Comparison of ENCODE assay signal across 10 cellular contexts in the genomic region with DNA sequence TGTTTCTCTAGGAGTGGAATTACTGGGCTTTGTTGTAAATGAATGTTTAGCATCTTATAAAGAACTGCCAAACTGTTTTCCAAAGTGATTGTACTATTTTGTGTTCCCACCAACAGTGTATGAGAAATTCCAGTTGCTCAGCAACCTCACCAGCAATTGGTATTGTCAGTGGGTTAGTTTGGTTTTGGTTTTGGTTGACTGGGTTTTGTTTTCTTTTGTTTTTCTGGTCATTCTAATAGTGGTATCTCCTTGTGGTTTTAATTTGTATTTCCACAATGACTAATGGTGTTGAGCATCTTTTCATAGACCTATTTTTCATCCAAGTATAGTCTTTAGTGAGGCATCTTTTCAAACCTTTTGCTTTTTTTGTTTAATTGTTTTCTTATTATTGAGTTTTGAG. TPM values are rescaled to one million over a fixed set of nuclear protein-coding genes. Genes with fewer than 3 reads are reported as not detected.
DNase-seq lines count a peak whose midpoint lies in the region; ATAC-seq, FAIRE-seq and TF ChIP-seq lines count a peak whose summit lies in the region.
"Had no signal": no experiment of that assay in that cellular context is flagged by ENCODE, and none has a peak within 500 bp of the region (broad histone marks: within the 10 kb centered on the region; RNA-seq: fewer than 3 reads in every experiment).

No MANE protein-coding gene starts in this region.

- H3K27me3 Mint-ChIP-seq in activated CD4-positive, alpha-beta T cell treated with anti-CD3 and anti-CD28 coated beads, Interleukin-2, amount 10 ng/mL, durations not matched to agents 24 days and 14 days, result peaks cover 4% of the 10 kb centered on the region
- H3K27me3 Mint-ChIP-seq in astrocyte (ENCODE audit: low read depth, unreplicated experiment), result no peaks in the 10 kb centered on the region

- peaks cover 34% of the 10 kb centered on the region for H3K4me1 Mint-ChIP-seq in activated CD4-positive, alpha-beta T cell treated with anti-CD3 and anti-CD28 coated beads, Interleukin-2, amount 10 ng/mL, durations not matched to agents 24 days and 14 days
- H3K4me1 Mint-ChIP-seq in astrocyte (ENCODE audit: low read depth, unreplicated experiment), result peaks cover 48% of the 10 kb centered on the region
- peaks cover 33% of the 10 kb centered on the region for H3K4me1 Mint-ChIP-seq in stimulated activated effector memory CD8-positive, alpha-beta T cell treated with anti-CD3 and anti-CD28 coated beads, Interleukin-12 subunit alpha, Interleukin-12 subunit beta, amount 100 ng/mL, for 72 hours

- FAIRE-seq in astrocyte (lab: Jason Lieb, UNC) (peak; percentile 62), D721Med (lab: Jason Lieb, UNC) (no peak)

- H3K36me3 Mint-ChIP-seq in activated CD4-positive, alpha-beta T cell treated with anti-CD3 and anti-CD28 coated beads, Interleukin-2, amount 10 ng/mL, durations not matched to agents 24 days and 14 days (ENCODE audit: low read depth), result peaks cover 5% of the 10 kb centered on the region
- no peaks in the 10 kb centered on the region for H3K36me3 Mint-ChIP-seq in astrocyte (ENCODE audit: low read depth, unreplicated experiment)
- peaks cover 7% of the 10 kb centered on the region for H3K36me3 Mint-ChIP-seq in stimulated activated effector memory CD8-positive, alpha-beta T cell treated with anti-CD3 and anti-CD28 coated beads, Interleukin-12 subunit alpha, Interleukin-12 subunit beta, amount 100 ng/mL, for 72 hours

- H4K20me1 ChIP-seq in astrocyte (ENCODE audit: insufficient read depth, low read length), result no peaks in the 10 kb centered on the region
- H4K20me1 ChIP-seq: BLaER1 had no signal

- peak; percentile 69 for DNase-seq in activated CD4-positive, alpha-beta T cell treated with anti-CD3 and anti-CD28 coated beads, Interleukin-2, amount 10 ng/mL, durations not matched to agents 24 days and 14 days
- no peak for DNase-seq in activated CD4-positive, alpha-beta T cell treated with anti-CD3 and anti-CD28 coated beads for 4 hours
- DNase-seq in astrocyte (ENCODE audit: low read depth) (peak; percentile 88), dermis blood vessel endothelial cell (no peak), D721Med (ENCODE audit: insufficient read length, low spot score) (no peak)
- no peak for DNase-seq in stimulated activated effector memory CD8-positive, alpha-beta T cell treated with anti-CD3 and anti-CD28 coated beads, Interleukin-12 subunit alpha, Interleukin-12 subunit beta, amount 100 ng/mL, for 72 hours (ENCODE audit: low spot score in 2 of 2)
- DNase-seq in activated CD4-positive, alpha-beta T cell treated with anti-CD3 and anti-CD28 coated beads, Interleukin-2, amount 50 U/mL, for 1 hour, result no peak

- H3K9me3 Mint-ChIP-seq in activated CD4-positive, alpha-beta T cell treated with anti-CD3 and anti-CD28 coated beads, Interleukin-2, amount 10 ng/mL, durations not matched to agents 24 days and 14 days, result no peaks in the 10 kb centered on the region
- no peaks in the 10 kb centered on the region for H3K9me3 Mint-ChIP-seq in astrocyte (ENCODE audit: unreplicated experiment)
- no peaks in the 10 kb centered on the region for H3K9me3 Mint-ChIP-seq in stimulated activated effector memory CD8-positive, alpha-beta T cell treated with anti-CD3 and anti-CD28 coated beads, Interleukin-12 subunit alpha, Interleukin-12 subunit beta, amount 100 ng/mL, for 72 hours

- peak overlapping the region; percentile 19 for H3K27ac ChIP-seq in astrocyte (ENCODE audit: low read depth, low read length)
- H3K27ac ChIP-seq: BLaER1, neutrophil had no signal

- H3K9me3 ChIP-seq in astrocyte (ENCODE audit: insufficient read depth, low read depth, low read length), result no peaks in the 10 kb centered on the region
- H3K9me3 ChIP-seq: BLaER1, neutrophil had no signal

- peak overlapping the region; percentile 53 for H3K9ac ChIP-seq in astrocyte (ENCODE audit: low read length)
- H3K9ac ChIP-seq: BLaER1 had no signal

- peak overlapping the region; percentile 69 for H3K27ac Mint-ChIP-seq in activated CD4-positive, alpha-beta T cell treated with anti-CD3 and anti-CD28 coated beads, Interleukin-2, amount 10 ng/mL, durations not matched to agents 24 days and 14 days
- H3K27ac Mint-ChIP-seq in astrocyte (ENCODE audit: unreplicated experiment), result peak overlapping the region; percentile 23
- peak overlapping the region; percentile 65 for H3K27ac Mint-ChIP-seq in stimulated activated effector memory CD8-positive, alpha-beta T cell treated with anti-CD3 and anti-CD28 coated beads, Interleukin-12 subunit alpha, Interleukin-12 subunit beta, amount 100 ng/mL, for 72 hours

- peak; percentile 88 for ATAC-seq in HG03095 (IDR thresholded peaks at IDR 0.05; ENCODE audit: unreplicated experiment)
- ATAC-seq in stimulated activated effector memory CD8-positive, alpha-beta T cell treated with anti-CD3 and anti-CD28 coated beads, Interleukin-12 subunit alpha, Interleukin-12 subunit beta, amount 100 ng/mL, for 72 hours, result peak; percentile 90

- intact Hi-C loops in activated CD4-positive, alpha-beta T cell treated with anti-CD3 and anti-CD28 coated beads, Interleukin-2, amount 10 ng/mL, durations not matched to agents 24 days and 14 days (cut with micrococcal nuclease), result loop anchor here (1.0 to 5.0 kb wide), 3 partner anchors 15 to 245 kb away; no protein-coding TSS in a partner anchor

- no peaks in the 10 kb centered on the region for H3K36me3 ChIP-seq in astrocyte (ENCODE audit: insufficient read depth, low read length)
- H3K36me3 ChIP-seq: BLaER1, neutrophil had no signal

- H3K4me3 ChIP-seq in astrocyte (ENCODE audit: insufficient read depth, low read depth, low read length), result no peak overlapping the region
- H3K4me3 ChIP-seq: BLaER1 had no signal

- no peak overlapping the region for H3K4me3 Mint-ChIP-seq in activated CD4-positive, alpha-beta T cell treated with anti-CD3 and anti-CD28 coated beads, Interleukin-2, amount 10 ng/mL, durations not matched to agents 24 days and 14 days
- no peak overlapping the region for H3K4me3 Mint-ChIP-seq in astrocyte (ENCODE audit: unreplicated experiment)
- peak overlapping the region; percentile 5 for H3K4me3 Mint-ChIP-seq in stimulated activated effector memory CD8-positive, alpha-beta T cell treated with anti-CD3 and anti-CD28 coated beads, Interleukin-12 subunit alpha, Interleukin-12 subunit beta, amount 100 ng/mL, for 72 hours

- TF ChIP-seq CTCF in astrocyte (IDR thresholded peaks at IDR 0.05; ENCODE audit: insufficient read depth, low read depth, low read length) (no peak), D721Med (IDR thresholded peaks at IDR 0.05; ENCODE audit: insufficient read depth, missing control alignments) (no peak)

- peaks cover 19% of the 10 kb centered on the region for H3K4me1 ChIP-seq in astrocyte (ENCODE audit: insufficient read depth, low read length)

- no peaks in the 10 kb centered on the region for H3K79me2 ChIP-seq in astrocyte (ENCODE audit: insufficient read depth, low read length)

- no peak overlapping the region for H2AFZ ChIP-seq in astrocyte (ENCODE audit: low read depth, low read length)

- H3K27me3 ChIP-seq in astrocyte (ENCODE audit: insufficient read depth, low read length), result no peaks in the 10 kb centered on the region
- H3K27me3 ChIP-seq: BLaER1, neutrophil had no signal

- peak overlapping the region; percentile 61 for H3K4me2 ChIP-seq in astrocyte (ENCODE audit: low read length)
- H3K4me2 ChIP-seq: BLaER1 had no signal

RNA-seq across cellular contexts. Expression of a gene that starts 27.1 kb away (rescaled TPM):
- total RNA-seq in activated CD4-positive, alpha-beta T cell treated with anti-CD3 and anti-CD28 coated beads, Interleukin-2, amount 10 ng/mL, durations not matched to agents 24 days and 14 days, result 1.2 and 1.4 TPM in 2 replicates
- total RNA-seq in astrocyte (209 and 230 TPM in 2 replicates), dermis blood vessel endothelial cell (22.0 and 42.7 TPM in 2 replicates)

Comparison
In these comparisons a context has a peak if more than half of its experiments do, and no peak if none do; other contexts are left out.
1. DNase-seq: peak in activated CD4-positive, alpha-beta T cell treated with anti-CD3 and anti-CD28 coated beads, Interleukin-2, amount 10 ng/mL, durations not matched to agents 24 days and 14 days (single experiment) and astrocyte (single experiment); none in activated CD4-positive, alpha-beta T cell treated with anti-CD3 and anti-CD28 coated beads for 4 hours (0 of 2), stimulated activated effector memory CD8-positive, alpha-beta T cell treated with anti-CD3 and anti-CD28 coated beads, Interleukin-12 subunit alpha, Interleukin-12 subunit beta, amount 100 ng/mL, for 72 hours (0 of 2), dermis blood vessel endothelial cell (single experiment), D721Med (single experiment) and activated CD4-positive, alpha-beta T cell treated with anti-CD3 and anti-CD28 coated beads, Interleukin-2, amount 50 U/mL, for 1 hour (single experiment).
2. Peak in every context shown above with its lines, with median percentiles within 50 percentile points of each other: H3K27ac Mint-ChIP-seq.